ENCODE assay signal across 1 cellular context in the genomic region with DNA sequence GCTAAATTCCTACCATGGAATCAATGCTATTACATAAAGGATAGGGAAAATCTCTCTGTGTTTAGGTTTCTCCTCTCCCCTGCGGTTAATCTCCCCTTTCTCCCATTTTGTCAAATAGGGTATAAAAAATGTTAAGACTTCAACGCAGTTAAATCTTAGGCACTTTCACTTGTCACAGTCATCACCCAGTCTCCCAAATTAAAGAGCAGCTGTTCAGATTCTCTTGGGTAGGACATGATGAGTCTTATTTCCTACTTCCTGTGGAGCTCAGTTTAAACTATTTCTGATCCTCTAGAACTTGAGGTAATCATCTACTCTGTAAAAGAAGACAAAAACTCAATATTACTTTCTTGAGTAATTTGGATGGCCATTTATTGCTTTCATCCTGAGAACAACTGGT.
TF ChIP-seq lines count a peak whose summit lies in the region.

No MANE protein-coding gene starts in this region.

TF ChIP-seq in endothelial cell of umbilical vein, 7 proteins besides CTCF, POLR2A, EP300 and RAD21:
- TF ChIP-seq POLR2AphosphoS5 (IDR thresholded peaks at IDR 0.05; ENCODE audit: insufficient read depth, low read depth, low read length), result no peak
- peak; percentile 34 for TF ChIP-seq FOS (IDR thresholded peaks at IDR 0.05; ENCODE audit: borderline replicate concordance, insufficient read depth, low read length)
